Comparison of ENCODE assay signal across 22 cellular contexts in genomic region chr7:18393465-18394118, GRCh38.
DNase-seq lines count a peak whose midpoint lies in the region; TF ChIP-seq lines count a peak whose summit lies in the region.
"Had no signal": no experiment of that assay in that cellular context is flagged by ENCODE, and none has a peak within 500 bp of the region (broad histone marks: within the 10 kb centered on the region; RNA-seq: fewer than 3 reads in every experiment).

No MANE protein-coding gene starts in this region.

- H3K4me1 ChIP-seq in CD4-positive, alpha-beta memory T cell (ENCODE audit: insufficient read depth, low read length) = no peaks in the 10 kb centered on the region
- H3K4me1 ChIP-seq in suprapubic skin = peaks cover 11% of the 10 kb centered on the region

- TF ChIP-seq EP300 in suprapubic skin (IDR thresholded peaks at IDR 0.05) = no peak

- peaks cover 0 to 1% of the 10 kb centered on the region in 2 donors for H3K27me3 Mint-ChIP-seq in CD4-positive, alpha-beta memory T cell
- H3K27me3 Mint-ChIP-seq: activated CD4-positive, alpha-beta T cell treated with anti-CD3 and anti-CD28 coated beads for 36 hours; activated naive CD4-positive, alpha-beta T cell treated with anti-CD3 and anti-CD28 coated beads, Interleukin-2, amount 10 ng/mL, durations not matched to agents 7 days and 5 days; brain had no signal

- no peaks in the 10 kb centered on the region for H3K4me1 Mint-ChIP-seq in CD4-positive, alpha-beta memory T cell
- H3K4me1 Mint-ChIP-seq: activated CD4-positive, alpha-beta T cell treated with anti-CD3 and anti-CD28 coated beads for 36 hours; activated naive CD4-positive, alpha-beta T cell treated with anti-CD3 and anti-CD28 coated beads, Interleukin-2, amount 10 ng/mL, durations not matched to agents 7 days and 5 days had no signal

- intact Hi-C loops in CD4-positive, alpha-beta memory T cell (cut with micrococcal nuclease) = no loop called here

- H3K9me3 Mint-ChIP-seq in CD4-positive, alpha-beta memory T cell = no peaks in the 10 kb centered on the region
- H3K9me3 Mint-ChIP-seq: activated naive CD4-positive, alpha-beta T cell treated with anti-CD3 and anti-CD28 coated beads, Interleukin-2, amount 10 ng/mL, durations not matched to agents 7 days and 5 days; brain; T-helper 1 cell treated with Interleukin-12 subunit alpha and Interleukin-12 subunit beta and Interleukin-4 antibody, amounts not matched to agents 30 μg/mL and 1 μg/mL, for 36 hours had no signal

- DNase-seq in COR-L47 (lab: John Stamatoyannopoulos, UW) (peak; percentile 32), HEK293T (ENCODE audit: extremely low spot score) (no peak), NCI-H345 (lab: John Stamatoyannopoulos, UW) (peak; percentile 40), dermis microvascular lymphatic vessel endothelial cell (ENCODE audit: low read depth in 2 of 2) (peak; percentile 57 to 75), KG1 (lab: John Stamatoyannopoulos, UW) (no peak), suprapubic skin (ENCODE audit: low spot score in 2 of 2) (no peak), AML-193 (lab: John Stamatoyannopoulos, UW) (no peak)
- DNase-seq in CD4-positive, alpha-beta memory T cell = no peak
- DNase-seq: activated CD4-positive, alpha-beta T cell treated with anti-CD3 and anti-CD28 coated beads for 36 hours; activated CD8-positive, alpha-beta memory T cell treated with anti-CD3 and anti-CD28 coated beads, Interleukin-2, amount 50 U/mL, for 48 hours; activated naive CD4-positive, alpha-beta T cell treated with anti-CD3 and anti-CD28 coated beads, Interleukin-2, amount 10 ng/mL, durations not matched to agents 7 days and 5 days; C1 segment of cervical spinal cord; EL; kidney glomerular epithelial cell; MG63; NCI-H82; occipital lobe; RPMI8226; stimulated activated CD4-positive, alpha-beta T cell treated with anti-CD3 and anti-CD28 coated beads, Interleukin-2, amount 100 ng/mL, for 24 hours had no signal

- H3K36me3 Mint-ChIP-seq in CD4-positive, alpha-beta memory T cell = no peaks in the 10 kb centered on the region
- H3K36me3 Mint-ChIP-seq: activated naive CD4-positive, alpha-beta T cell treated with anti-CD3 and anti-CD28 coated beads, Interleukin-2, amount 10 ng/mL, durations not matched to agents 7 days and 5 days; brain; mesothelial cell of epicardium had no signal

- CTCF ChIA-PET in HEK293T (lab: Yijun Ruan, JAX) = interaction anchor here (1.3 kb wide), 1 partner anchor 179 kb away, joined by 3 read pairs; no protein-coding TSS in a partner anchor
- CTCF ChIA-PET in CD4-positive, alpha-beta memory T cell (lab: Charles Lee; ENCODE audit: partially characterized antibody) = no interaction called here

- no peak overlapping the region for H3K4me3 Mint-ChIP-seq in CD4-positive, alpha-beta memory T cell
- H3K4me3 Mint-ChIP-seq: activated CD4-positive, alpha-beta T cell treated with anti-CD3 and anti-CD28 coated beads for 36 hours; activated naive CD4-positive, alpha-beta T cell treated with anti-CD3 and anti-CD28 coated beads, Interleukin-2, amount 10 ng/mL, durations not matched to agents 7 days and 5 days; brain; mesothelial cell of epicardium; T-helper 1 cell treated with Interleukin-12 subunit alpha and Interleukin-12 subunit beta and Interleukin-4 antibody, amounts not matched to agents 30 μg/mL and 1 μg/mL, for 36 hours had no signal

- 54% methylated on average over 4 of the region's 4 CpGs for WGBS in suprapubic skin

- POLR2A ChIA-PET in HEK293T (lab: Yijun Ruan, JAX) = no interaction called here
- POLR2A ChIA-PET in CD4-positive, alpha-beta memory T cell (lab: Charles Lee; ENCODE audit: partially characterized antibody) = no interaction called here

- no peak overlapping the region for H3K4me3 ChIP-seq in CD4-positive, alpha-beta memory T cell (ENCODE audit: low read length in 2 of 2)
- no peak overlapping the region for H3K4me3 ChIP-seq in suprapubic skin
- H3K4me3 ChIP-seq: MG63 had no signal

- no peaks in the 10 kb centered on the region for H3K27me3 ChIP-seq in CD4-positive, alpha-beta memory T cell (ENCODE audit: insufficient read depth, low read length)
- no peaks in the 10 kb centered on the region for H3K27me3 ChIP-seq in suprapubic skin
- H3K27me3 ChIP-seq: MG63 had no signal

- no peaks in the 10 kb centered on the region for H3K36me3 ChIP-seq in CD4-positive, alpha-beta memory T cell (ENCODE audit: insufficient read depth, low read length)
- no peaks in the 10 kb centered on the region for H3K36me3 ChIP-seq in suprapubic skin
- H3K36me3 ChIP-seq: MG63 had no signal

- no peak overlapping the region for H3K27ac ChIP-seq in CD4-positive, alpha-beta memory T cell (ENCODE audit: low read depth, low read length)
- no peak overlapping the region for H3K27ac ChIP-seq in suprapubic skin

- H3K9me3 ChIP-seq in CD4-positive, alpha-beta memory T cell (ENCODE audit: control insufficient read depth in 1 of 2, low read length in 2 of 2) = no peaks in the 10 kb centered on the region
- H3K9me3 ChIP-seq in suprapubic skin = no peaks in the 10 kb centered on the region
- H3K9me3 ChIP-seq: MG63 had no signal

- no peak overlapping the region for H3K27ac Mint-ChIP-seq in CD4-positive, alpha-beta memory T cell
- H3K27ac Mint-ChIP-seq: activated CD4-positive, alpha-beta T cell treated with anti-CD3 and anti-CD28 coated beads for 36 hours; activated naive CD4-positive, alpha-beta T cell treated with anti-CD3 and anti-CD28 coated beads, Interleukin-2, amount 10 ng/mL, durations not matched to agents 7 days and 5 days; mesothelial cell of epicardium; T-helper 1 cell treated with Interleukin-12 subunit alpha and Interleukin-12 subunit beta and Interleukin-4 antibody, amounts not matched to agents 30 μg/mL and 1 μg/mL, for 36 hours had no signal

- no peak for TF ChIP-seq CTCF in suprapubic skin (IDR thresholded peaks at IDR 0.05)

- TF ChIP-seq POLR2A in suprapubic skin (IDR thresholded peaks at IDR 0.05) = no peak

TF ChIP-seq in HEK293T, 16 proteins besides CTCF, POLR2A, EP300 and RAD21:
- TF ChIP-seq ARNT (IDR thresholded peaks at IDR 0.05) (peak; percentile 53; the same call in 1 of the 2 replicates), CTBP1 (IDR thresholded peaks at IDR 0.05; ENCODE audit: borderline replicate concordance) (no peak)

Comparison
In these comparisons a context has a peak if more than half of its experiments do, and no peak if none do; other contexts are left out.
1. DNase-seq: peak in COR-L47 (single experiment), NCI-H345 (single experiment) and dermis microvascular lymphatic vessel endothelial cell (2 of 2); none in HEK293T (single experiment), KG1 (single experiment), CD4-positive, alpha-beta memory T cell (0 of 5), suprapubic skin (0 of 2) and AML-193 (0 of 2).